8 cellular contexts compared by ENCODE assay signal in the genomic region with DNA sequence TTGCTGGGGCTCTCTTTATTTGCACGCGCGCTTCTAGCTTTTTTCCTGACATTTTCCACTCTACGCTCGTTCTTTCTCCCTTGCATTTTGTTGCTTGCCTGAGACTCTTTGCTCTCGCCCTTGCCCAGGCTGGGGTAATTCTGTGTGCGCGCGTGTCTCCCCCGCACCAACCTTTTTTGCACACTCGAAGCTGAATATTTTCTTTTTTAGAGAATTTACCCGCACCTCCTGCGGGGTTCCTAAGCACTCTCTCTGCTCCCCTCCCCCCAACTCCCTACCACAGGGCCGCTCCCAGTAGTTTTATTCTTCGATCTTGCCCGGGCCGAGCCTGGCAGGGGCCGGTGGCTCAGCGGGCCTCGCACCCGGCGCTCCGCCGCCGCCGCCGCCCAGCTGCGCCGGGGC. TPM values are rescaled to one million over a fixed set of nuclear protein-coding genes. Genes with fewer than 3 reads are reported as not detected.
A peak's percentile ranks its signal among the peaks of the same experiment; 100 is the strongest.
DNase-seq lines count a peak whose midpoint lies in the region; ATAC-seq and TF ChIP-seq lines count a peak whose summit lies in the region.

No MANE protein-coding gene starts in this region.

- H3K4me3 Mint-ChIP-seq in CD4-positive, alpha-beta memory T cell, result peak overlapping the region; percentile 90 to 98 (median 96)
- H3K4me3 Mint-ChIP-seq in endodermal cell, result peak overlapping the region; percentile 70

- peaks cover 0 to 5% of the 10 kb centered on the region in 2 donors for H3K36me3 Mint-ChIP-seq in CD4-positive, alpha-beta memory T cell
- no peaks in the 10 kb centered on the region for H3K36me3 Mint-ChIP-seq in endodermal cell (ENCODE audit: low read depth)

- peaks cover 51% of the 10 kb centered on the region for H3K4me1 ChIP-seq in CD4-positive, alpha-beta memory T cell (ENCODE audit: insufficient read depth, low read length)
- H3K4me1 ChIP-seq in endodermal cell (ENCODE audit: control insufficient read depth, insufficient read depth, low read length) (peaks cover 10% of the 10 kb centered on the region), neutrophil (ENCODE audit: control insufficient read depth in 1 of 2, insufficient read depth in 1 of 2, low read depth in 1 of 2, low read length in 1 of 2) (peaks cover 42 to 50% of the 10 kb centered on the region in 2 experiments)

- POLR2A ChIA-PET in CD4-positive, alpha-beta memory T cell (lab: Charles Lee; ENCODE audit: partially characterized antibody), result interaction anchor here (0.7 to 8.1 kb wide), 19 partner anchors 10 to 864 kb away, joined by 3 to 262 read pairs (median 11); a partner anchor contains a TSS

- peak in 2 of 5 donors; percentile 13 to 14 for DNase-seq in CD4-positive, alpha-beta memory T cell
- DNase-seq in NCI-H2171 treated with DMSO at 0.1 percent for 48 hours (lab: John Stamatoyannopoulos, UW) (peak; percentile 26), endodermal cell (no peak), NCI-H748 treated with DMSO at 0.1 percent for 48 hours (lab: John Stamatoyannopoulos, UW) (no peak)
- no peak for DNase-seq in stimulated activated CD4-positive, alpha-beta T cell treated with anti-CD3 and anti-CD28 coated beads, Interleukin-12 subunit alpha, Interleukin-12 subunit beta, amount 100 ng/mL, for 4 hours

- H3K36me3 ChIP-seq in CD4-positive, alpha-beta memory T cell (ENCODE audit: insufficient read depth, low read length), result no peaks in the 10 kb centered on the region
- H3K36me3 ChIP-seq in endodermal cell (ENCODE audit: control insufficient read depth, insufficient read depth, low read length), result no peaks in the 10 kb centered on the region
- no peaks in the 10 kb centered on the region for H3K36me3 ChIP-seq in neutrophil

- H3K9me3 Mint-ChIP-seq in CD4-positive, alpha-beta memory T cell, result no peaks in the 10 kb centered on the region
- no peaks in the 10 kb centered on the region for H3K9me3 Mint-ChIP-seq in endodermal cell

- H3K9me3 ChIP-seq in CD4-positive, alpha-beta memory T cell (ENCODE audit: control insufficient read depth in 1 of 2, low read length in 2 of 2), result no peaks in the 10 kb centered on the region
- H3K9me3 ChIP-seq in endodermal cell (ENCODE audit: control insufficient read depth, low read length), result no peaks in the 10 kb centered on the region
- no peaks in the 10 kb centered on the region for H3K9me3 ChIP-seq in neutrophil

- H3K4me1 Mint-ChIP-seq in CD4-positive, alpha-beta memory T cell, result peaks cover 25 to 59% (median 44%) of the 10 kb centered on the region in 4 donors
- peaks cover 33% of the 10 kb centered on the region for H3K4me1 Mint-ChIP-seq in endodermal cell

- no peak overlapping the region for H3K27ac ChIP-seq in CD4-positive, alpha-beta memory T cell (ENCODE audit: low read depth, low read length)
- no peak overlapping the region for H3K27ac ChIP-seq in endodermal cell (ENCODE audit: low read depth, low read length)
- H3K27ac ChIP-seq in neutrophil, result peak overlapping the region; percentile 81

- WGBS in endodermal cell (ENCODE audit: insufficient coverage in 1 of 2, insufficient read length in 1 of 2), 2 experiments, result 0 to 1% methylated on average over 13 to 29 of the region's 29 CpGs

- H3K27me3 ChIP-seq in CD4-positive, alpha-beta memory T cell (ENCODE audit: insufficient read depth, low read length), result no peaks in the 10 kb centered on the region
- peaks cover 35% of the 10 kb centered on the region for H3K27me3 ChIP-seq in endodermal cell (ENCODE audit: control insufficient read depth, insufficient read depth, low read length, poor library complexity, severe bottlenecking)
- peaks cover 7% of the 10 kb centered on the region for H3K27me3 ChIP-seq in neutrophil

- TF ChIP-seq CTCF in endodermal cell (conservative IDR thresholded peaks at IDR 0.05), result no peak
- no peak for TF ChIP-seq CTCF in neutrophil (IDR thresholded peaks at IDR 0.05)

- intact Hi-C loops in CD4-positive, alpha-beta memory T cell (cut with micrococcal nuclease), result loop anchor here (5.0 kb wide), 1 partner anchor 841 kb away; no protein-coding TSS in a partner anchor

- no peaks in the 10 kb centered on the region for H3K27me3 Mint-ChIP-seq in CD4-positive, alpha-beta memory T cell
- peaks cover 26% of the 10 kb centered on the region for H3K27me3 Mint-ChIP-seq in endodermal cell (ENCODE audit: insufficient read depth)

- peak overlapping the region; percentile 39 for H3K9ac ChIP-seq in endodermal cell (ENCODE audit: extremely low read depth, low read length, poor library complexity, severe bottlenecking)

- no peak for ATAC-seq in GM21786 (IDR thresholded peaks at IDR 0.05; ENCODE audit: unreplicated experiment)
- ATAC-seq in GM18498 (IDR thresholded peaks at IDR 0.05; ENCODE audit: unreplicated experiment), result no peak

- H3K4me3 ChIP-seq in CD4-positive, alpha-beta memory T cell (ENCODE audit: low read length in 2 of 2), result peak overlapping the region; percentile 48 to 58
- H3K4me3 ChIP-seq in endodermal cell (ENCODE audit: low read length), result peak overlapping the region; percentile 83
- H3K4me3 ChIP-seq in neutrophil (ENCODE audit: low read depth in 1 of 2, low read length in 1 of 2), result peak overlapping the region; percentile 79 to 81

- H3K27ac Mint-ChIP-seq in CD4-positive, alpha-beta memory T cell, result peak overlapping the region; percentile 16 to 92 (median 88)
- H3K27ac Mint-ChIP-seq in endodermal cell, result no peak overlapping the region

- CTCF ChIA-PET in CD4-positive, alpha-beta memory T cell (lab: Charles Lee; ENCODE audit: partially characterized antibody), result interaction anchor here (0.8 to 9.0 kb wide), 11 partner anchors 16 to 588 kb away, joined by 3 to 281 read pairs (median 8); a partner anchor contains a TSS

RNA-seq across cellular contexts. Expression of a gene that starts 0.7 kb away (rescaled TPM):
- 1 to 10 TPM; 9.4 to 9.9 TPM for total RNA-seq in CD4-positive, alpha-beta memory T cell
- 1 to 10 TPM in 1 of 2 donors, under 1 TPM in 1; 0.34 to 6.0 TPM for polyA plus RNA-seq in CD4-positive, alpha-beta memory T cell
- total RNA-seq in endodermal cell, result 1 to 10 TPM in 1 of 2 donors, under 1 TPM in 1; 0.58 to 4.4 TPM
- 6.2 TPM for polyA plus RNA-seq in endodermal cell (2013, experiment 1 of 2)
- polyA plus RNA-seq in endodermal cell (2013, experiment 2 of 2), result 5.7 TPM

RNA-seq across cellular contexts. Expression of a gene that starts 14.4 kb away (rescaled TPM):
- total RNA-seq in CD4-positive, alpha-beta memory T cell, result 10 to 100 TPM; 48.4 to 49.5 TPM
- 10 to 100 TPM in 1 of 2 donors, 1 to 10 TPM in 1; 9.6 to 36.3 TPM for polyA plus RNA-seq in CD4-positive, alpha-beta memory T cell
- 10 to 100 TPM; 38.3 to 44.7 TPM for total RNA-seq in endodermal cell
- 31.6 TPM for polyA plus RNA-seq in endodermal cell (2013, experiment 1 of 2)
- polyA plus RNA-seq in endodermal cell (2013, experiment 2 of 2), result 30.8 TPM

RNA-seq across cellular contexts. Expression of a gene that starts 53.2 kb away (rescaled TPM):
- 1 to 10 TPM; 1.9 to 2.1 TPM for total RNA-seq in CD4-positive, alpha-beta memory T cell
- polyA plus RNA-seq in CD4-positive, alpha-beta memory T cell, result 1 to 10 TPM in 1 of 2 donors, not detected in 1; 1.3 TPM
- 10 to 100 TPM; 31.0 to 34.4 TPM for total RNA-seq in endodermal cell
- polyA plus RNA-seq in endodermal cell (2013, experiment 1 of 2), result 18.4 TPM
- 22.1 TPM for polyA plus RNA-seq in endodermal cell (2013, experiment 2 of 2)

Comparison
In these comparisons a context has a peak if more than half of its experiments do, and no peak if none do; other contexts are left out.
1. RNA of a gene that starts 53.2 kb away (total RNA-seq): 31.0 to 34.4 TPM in endodermal cell; 1.9 to 2.1 TPM in CD4-positive, alpha-beta memory T cell; every median in the first group is over 10 times any median in the second.
2. Peak in every context shown above with its lines, with median percentiles within 50 percentile points of each other: H3K4me3 ChIP-seq.